In genomic region chr4:91279899-91280298, GRCh38 we compare ENCODE assay signal across 24 cellular contexts.
"Had no signal": no experiment of that assay in that cellular context is flagged by ENCODE, and none has a peak within 500 bp of the region (broad histone marks: within the 10 kb centered on the region; RNA-seq: fewer than 3 reads in every experiment).

No MANE protein-coding gene starts in this region.

- H3K4me3 ChIP-seq: adrenal gland, body of pancreas, coronary artery, dorsolateral prefrontal cortex, hepatocyte, psoas muscle, tibial nerve had no signal

- DNase-seq: activated CD4-positive, alpha-beta T cell treated with anti-CD3 and anti-CD28 coated beads for 4 hours; activated CD4-positive, alpha-beta T cell treated with anti-CD3 and anti-CD28 coated beads, Interleukin-2, amount 50 U/mL, for 4 hours; activated CD8-positive, alpha-beta memory T cell treated with anti-CD3 and anti-CD28 coated beads for 24 hours; activated effector memory CD4-positive, alpha-beta T cell treated with Interleukin-2 at 50 U/mL for 16 hours; activated naive CD4-positive, alpha-beta T cell treated with Interleukin-2 at 50 U/mL for 16 hours; aorta; cerebellar nuclear complex; dorsolateral prefrontal cortex; effector memory CD4-positive, alpha-beta T cell; islet precursor cell; naive thymus-derived CD4-positive, alpha-beta T cell; occipital lobe; psoas muscle; stimulated activated CD4-positive, alpha-beta T cell treated with anti-CD3 and anti-CD28 coated beads, Interleukin-15, amount 100 ng/mL, for 24 hours; stimulated activated CD4-positive, alpha-beta T cell treated with anti-CD3 and anti-CD28 coated beads, Interleukin-2, amount 100 ng/mL, for 24 hours; stimulated activated naive B cell treated with anti-CD40 and anti-IgM and Interleukin-4, amounts not matched to agents 10 μg/mL and 1 μg/mL and 100 μg/mL, for 72 hours; T-helper 9 cell had no signal

- H3K4me1 ChIP-seq: adrenal gland, body of pancreas, parathyroid adenoma, psoas muscle, tibial nerve had no signal

- H3K27ac ChIP-seq: adrenal gland, body of pancreas, coronary artery, dorsolateral prefrontal cortex, hepatocyte, parathyroid adenoma, psoas muscle, tibial nerve, VCaP had no signal

- ATAC-seq: body of pancreas; naive thymus-derived CD4-positive, alpha-beta T cell; psoas muscle; stimulated activated naive B cell treated with anti-CD40 and anti-IgM and Interleukin-4, amounts not matched to agents 10 μg/mL and 1 μg/mL and 100 μg/mL, for 72 hours had no signal

- H3K36me3 ChIP-seq: adrenal gland, tibial nerve had no signal

- H3K9me3 ChIP-seq: adrenal gland, body of pancreas, psoas muscle, tibial nerve had no signal

- H3K27me3 ChIP-seq: adrenal gland, body of pancreas, dorsolateral prefrontal cortex, hepatocyte, tibial nerve had no signal
